In the genomic region with DNA sequence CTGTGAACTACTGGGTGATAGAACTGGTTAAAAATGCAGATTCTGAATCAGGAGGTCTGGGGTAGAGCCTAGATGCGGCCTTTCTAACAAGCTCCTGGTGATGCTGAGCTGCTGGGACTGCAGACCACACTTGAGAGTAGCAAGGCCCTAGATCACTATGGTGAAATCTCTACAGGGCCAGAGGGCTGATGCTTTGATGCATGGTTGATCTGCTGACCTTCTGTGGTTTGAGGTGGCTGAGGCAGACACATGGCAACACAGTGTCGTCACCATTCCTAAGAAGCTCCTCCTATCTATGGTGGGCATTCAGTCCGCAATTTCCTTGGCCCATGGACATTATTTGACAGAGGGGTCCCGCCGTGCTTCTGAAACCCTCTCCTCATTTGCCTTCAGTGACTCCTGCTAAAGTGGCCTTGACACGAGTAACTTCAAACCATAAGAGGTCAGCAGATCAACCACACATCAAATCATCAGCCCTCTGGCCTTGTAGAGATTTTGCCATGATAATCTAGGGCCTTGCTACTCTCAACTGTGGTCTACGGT, we compare ENCODE assay signal across 16 cellular contexts. TPM values are rescaled to one million over a fixed set of nuclear protein-coding genes. Genes with fewer than 3 reads are reported as not detected.
DNase-seq lines count a peak whose midpoint lies in the region; ATAC-seq lines count a peak whose summit lies in the region.
"Had no signal": no experiment of that assay in that cellular context is flagged by ENCODE, and none has a peak within 500 bp of the region (broad histone marks: within the 10 kb centered on the region; RNA-seq: fewer than 3 reads in every experiment).

No MANE protein-coding gene starts in this region.

- H4K91ac ChIP-seq in mesenchymal stem cell (ENCODE audit: low read length) = no peak overlapping the region

- no peak overlapping the region for H2AK5ac ChIP-seq in mesenchymal stem cell (ENCODE audit: low read length, severe bottlenecking)

- H3K79me1 ChIP-seq in mesenchymal stem cell (replicated peaks; ENCODE audit: low read length, poor library complexity, severe bottlenecking) = no peaks in the 10 kb centered on the region

- peak overlapping the region in 1 of 2 experiments; percentile 18 for H3K18ac ChIP-seq in mesenchymal stem cell (ENCODE audit: low read depth in 1 of 2, low read length in 2 of 2)

- no peaks in the 10 kb centered on the region for H3K9me3 Mint-ChIP-seq in effector memory CD8-positive, alpha-beta T cell

- peak; percentile 11 for DNase-seq in EH (ENCODE audit: low read depth)
- DNase-seq in LHCN-M2 (ENCODE audit: low read depth) = peak; percentile 61
- DNase-seq in amniotic epithelial cell (ENCODE audit: low read depth) = peak; percentile 95
- peak; percentile 79 for DNase-seq in mesenchymal stem cell
- DNase-seq in effector memory CD8-positive, alpha-beta T cell = no peak
- DNase-seq: C1 segment of cervical spinal cord, DND-41, H7, Kasumi-1, NCI-H1436, NCI-H2081, NCI-H774 had no signal

- no peak overlapping the region for H2BK15ac ChIP-seq in mesenchymal stem cell (ENCODE audit: low read depth, poor library complexity, severe bottlenecking)

- H2BK120ac ChIP-seq in mesenchymal stem cell (ENCODE audit: low read depth, low read length) = no peak overlapping the region

- no peaks in the 10 kb centered on the region for H3K27me3 ChIP-seq in mesenchymal stem cell (ENCODE audit: control insufficient read depth in 1 of 2, insufficient read depth in 1 of 2, low read length in 2 of 2)

- H3K23ac ChIP-seq in mesenchymal stem cell (ENCODE audit: low read length in 2 of 2) = no peak overlapping the region

- WGBS in mesenchymal stem cell = 85% methylated on average over 7 of the region's 7 CpGs

- H3K27ac Mint-ChIP-seq in effector memory CD8-positive, alpha-beta T cell = no peak overlapping the region

- H3K4me1 ChIP-seq in mesenchymal stem cell (ENCODE audit: control insufficient read depth, insufficient read depth, low read depth, low read length) = no peaks in the 10 kb centered on the region
- H3K4me1 ChIP-seq: A549 had no signal

- H3K9me3 ChIP-seq in mesenchymal stem cell (ENCODE audit: control insufficient read depth, low read length) = no peaks in the 10 kb centered on the region
- H3K9me3 ChIP-seq: A549 had no signal

- no peak overlapping the region for H3K4me3 ChIP-seq in mesenchymal stem cell (ENCODE audit: insufficient read depth in 1 of 2, low read depth in 1 of 2, low read length in 2 of 2)
- H3K4me3 ChIP-seq: A549 had no signal

- H3K4me1 Mint-ChIP-seq in effector memory CD8-positive, alpha-beta T cell (ENCODE audit: low read depth in 2 of 2) = no peaks in the 10 kb centered on the region

- no peak overlapping the region for H2BK5ac ChIP-seq in mesenchymal stem cell (ENCODE audit: low read depth, low read length, poor library complexity, severe bottlenecking)

- no peak for ATAC-seq in HG02973 (IDR thresholded peaks at IDR 0.05; ENCODE audit: unreplicated experiment)
- no peak for ATAC-seq in HG03521 (IDR thresholded peaks at IDR 0.05; ENCODE audit: unreplicated experiment)
- ATAC-seq in HG02763 (IDR thresholded peaks at IDR 0.05; ENCODE audit: unreplicated experiment) = no peak
- ATAC-seq in effector memory CD8-positive, alpha-beta T cell (replicated peaks) = no peak
- ATAC-seq: A549 had no signal

- no peaks in the 10 kb centered on the region for H3K36me3 ChIP-seq in mesenchymal stem cell (ENCODE audit: control insufficient read depth in 1 of 2, insufficient read depth in 2 of 2, low read depth in 1 of 2, low read length in 2 of 2)

- no peak overlapping the region for H2AFZ ChIP-seq in mesenchymal stem cell (ENCODE audit: low read depth, low read length)

- H4K8ac ChIP-seq in mesenchymal stem cell (ENCODE audit: low read length) = no peak overlapping the region

- no peaks in the 10 kb centered on the region for H3K36me3 Mint-ChIP-seq in effector memory CD8-positive, alpha-beta T cell (ENCODE audit: insufficient read depth)

- no peak overlapping the region for H3K9ac ChIP-seq in mesenchymal stem cell (ENCODE audit: low read length)

- no peak overlapping the region for H3K14ac ChIP-seq in mesenchymal stem cell (ENCODE audit: low read length in 2 of 2)

- H3K27ac ChIP-seq in mesenchymal stem cell (ENCODE audit: low read length, poor library complexity, severe bottlenecking) = no peak overlapping the region
- H3K27ac ChIP-seq: A549 had no signal

- H3K4ac ChIP-seq in mesenchymal stem cell (ENCODE audit: low read depth in 1 of 2, low read length in 2 of 2) = no peak overlapping the region

- no peak overlapping the region for H3K4me3 Mint-ChIP-seq in effector memory CD8-positive, alpha-beta T cell

- H3K27me3 Mint-ChIP-seq in effector memory CD8-positive, alpha-beta T cell = no peaks in the 10 kb centered on the region

- no peak overlapping the region for H3K4me2 ChIP-seq in mesenchymal stem cell (ENCODE audit: low read length, poor library complexity, severe bottlenecking)
- H3K4me2 ChIP-seq: A549 had no signal

- no peak overlapping the region for H2BK12ac ChIP-seq in mesenchymal stem cell (ENCODE audit: low read length in 2 of 2)

RNA-seq across cellular contexts. Expression of gene CCDC68, which starts 19.8 kb away (rescaled TPM):
- total RNA-seq in LHCN-M2 (2014; rRNA removed) = 0.34 and 1.1 TPM in 2 replicates
- 0.09 TPM for polyA plus RNA-seq in LHCN-M2 (2012)
- 155 TPM for polyA plus RNA-seq in mesenchymal stem cell (2013, experiment 1 of 2)
- polyA plus RNA-seq in mesenchymal stem cell (2013, experiment 2 of 2) = 147 TPM

Comparison
In these comparisons a context has a peak if more than half of its experiments do, and no peak if none do; other contexts are left out.
1. DNase-seq: peak in EH (single experiment), LHCN-M2 (single experiment), amniotic epithelial cell (single experiment) and mesenchymal stem cell (single experiment); none in effector memory CD8-positive, alpha-beta T cell (0 of 3).